Comparison of ENCODE assay signal across 8 cellular contexts in the genomic region with DNA sequence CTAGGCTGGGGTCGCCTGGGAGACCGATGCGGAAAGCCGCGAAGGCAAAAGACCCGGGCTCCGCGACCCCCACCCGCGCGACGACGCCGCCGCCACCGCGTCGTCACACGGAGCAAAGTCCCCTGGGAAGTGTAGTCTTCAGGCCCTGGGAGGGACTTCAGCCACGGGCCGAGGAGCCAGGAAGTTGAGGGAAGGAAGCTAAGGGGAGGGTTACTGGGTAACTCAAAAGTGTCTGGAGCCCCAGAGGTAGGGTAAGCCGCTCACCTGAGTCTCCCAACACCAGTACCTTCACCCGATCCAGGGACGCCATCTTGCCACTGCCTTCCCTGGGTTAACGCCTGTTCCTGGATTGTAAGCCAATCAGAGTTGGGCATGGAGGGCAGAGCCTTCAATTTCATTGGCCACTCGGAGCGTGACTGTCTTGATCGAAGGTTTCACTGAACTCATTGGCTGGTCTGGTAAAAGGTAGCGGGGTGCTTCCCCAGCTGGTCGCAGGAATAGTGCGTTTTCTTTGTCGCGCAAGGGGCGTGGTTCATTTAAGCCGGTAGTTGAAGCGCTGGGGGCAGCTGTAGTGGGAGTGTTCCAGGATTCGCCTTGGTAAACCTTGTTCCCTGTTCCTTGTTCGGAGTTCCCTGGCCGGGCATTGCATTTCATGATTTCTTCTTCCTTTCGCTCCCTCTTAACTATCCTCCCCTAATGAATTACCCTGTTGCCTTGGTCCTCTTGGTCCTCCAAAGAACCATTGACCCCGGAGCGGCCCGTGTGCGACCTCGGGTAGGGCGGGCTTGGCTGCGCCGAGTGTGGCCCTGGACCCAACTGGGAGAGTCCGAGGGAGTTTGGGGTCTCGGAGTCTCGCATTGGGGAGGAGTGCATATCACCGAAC.
A peak's percentile ranks its signal among the peaks of the same experiment; 100 is the strongest.
DNase-seq lines count a peak whose midpoint lies in the region; ATAC-seq and TF ChIP-seq lines count a peak whose summit lies in the region.

A gene (plus strand): TSS at position 547 of the 883 bp plus-strand sequence. CDS start 7,809 bp downstream, outside the sequence.
A gene with protein sequence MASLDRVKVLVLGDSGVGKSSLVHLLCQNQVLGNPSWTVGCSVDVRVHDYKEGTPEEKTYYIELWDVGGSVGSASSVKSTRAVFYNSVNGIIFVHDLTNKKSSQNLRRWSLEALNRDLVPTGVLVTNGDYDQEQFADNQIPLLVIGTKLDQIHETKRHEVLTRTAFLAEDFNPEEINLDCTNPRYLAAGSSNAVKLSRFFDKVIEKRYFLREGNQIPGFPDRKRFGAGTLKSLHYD (minus strand): TSS at position 319 of the 883 bp plus-strand sequence. CDS start 9 bp downstream, at position 310.

- no peak for TF ChIP-seq CTCF in AG09309 (IDR thresholded peaks at IDR 0.05; ENCODE audit: control insufficient read depth, insufficient read depth, low read depth, low read length, missing control alignments)

- peaks cover 16% of the 10 kb centered on the region for H3K36me3 Mint-ChIP-seq in central memory CD8-positive, alpha-beta T cell (ENCODE audit: insufficient read depth)

- peak; percentile 98 for ATAC-seq in GM19025 (IDR thresholded peaks at IDR 0.05; ENCODE audit: low read depth, unreplicated experiment)
- ATAC-seq in HG03342 (IDR thresholded peaks at IDR 0.05; ENCODE audit: unreplicated experiment): peak; percentile 98
- peak; percentile 98 for ATAC-seq in central memory CD8-positive, alpha-beta T cell (replicated peaks; ENCODE audit: extremely low read depth, poor library complexity, severe bottlenecking)

- peaks cover 39% of the 10 kb centered on the region for H3K4me1 Mint-ChIP-seq in central memory CD8-positive, alpha-beta T cell

- H3K27me3 Mint-ChIP-seq in central memory CD8-positive, alpha-beta T cell: no peaks in the 10 kb centered on the region

- H3K27ac Mint-ChIP-seq in central memory CD8-positive, alpha-beta T cell (ENCODE audit: low read depth): peak within 1 kb of the TSS; percentile 99

- peak within 1 kb of the TSS; percentile 91 for H3K4me3 ChIP-seq in AG09309 (ENCODE audit: control insufficient read depth, low read depth, low read length)

- DNase-seq in AG09309 (ENCODE audit: low read depth) (peak; percentile 99), NCI-H446 (lab: John Stamatoyannopoulos, UW) (peak; percentile 99 to 100), iris pigment epithelial cell (ENCODE audit: low read depth) (peak; percentile 100)
- peak; percentile 97 for DNase-seq in activated CD4-positive, CD25-positive, alpha-beta regulatory T cell treated with anti-CD3 and anti-CD28 coated beads, Interleukin-2, amount 50 U/mL, for 16 hours (ENCODE audit: low read depth, low spot score)
- DNase-seq in central memory CD8-positive, alpha-beta T cell (ENCODE audit: low spot score in 2 of 2): peak; percentile 96 to 97
- peak; percentile 93 to 95 for DNase-seq in stimulated activated CD4-positive, alpha-beta T cell treated with anti-CD3 and anti-CD28 coated beads, Interleukin-12 subunit alpha, Interleukin-12 subunit beta, amount 100 ng/mL, for 24 hours (ENCODE audit: low read depth in 2 of 2)

- peak within 1 kb of the TSS; percentile 91 for H3K4me3 Mint-ChIP-seq in central memory CD8-positive, alpha-beta T cell

- H3K9me3 Mint-ChIP-seq in central memory CD8-positive, alpha-beta T cell: no peaks in the 10 kb centered on the region

Comparison
In these comparisons a context has a peak if more than half of its experiments do, and no peak if none do; other contexts are left out.
1. Peak in every context shown above with its lines: DNase-seq, ATAC-seq and H3K4me3 ChIP-seq.